ENCODE assay signal across 19 cellular contexts in genomic region chr18:24372279-24372678, GRCh38. TPM values are rescaled to one million over a fixed set of nuclear protein-coding genes. Genes with fewer than 3 reads are reported as not detected.
A peak's percentile ranks its signal among the peaks of the same experiment; 100 is the strongest.
DNase-seq lines count a peak whose midpoint lies in the region; ATAC-seq, FAIRE-seq and TF ChIP-seq lines count a peak whose summit lies in the region.
"Had no signal": no experiment of that assay in that cellular context is flagged by ENCODE, and none has a peak within 500 bp of the region (broad histone marks: within the 10 kb centered on the region; RNA-seq: fewer than 3 reads in every experiment).

No MANE protein-coding gene starts in this region.

- no peak overlapping the region for H3K9ac ChIP-seq in H9 (ENCODE audit: extremely low read depth, insufficient read length, low read length)
- H3K9ac ChIP-seq: GM23248 had no signal

- H2BK20ac ChIP-seq in H9 (ENCODE audit: low read depth, low read length, poor library complexity, severe bottlenecking), result no peak overlapping the region

- CTCF ChIA-PET in activated CD8-positive, alpha-beta T cell treated with anti-CD3 and anti-CD28 coated beads, Interleukin-2, amount 10 ng/mL, durations not matched to agents 7 days and 5 days (lab: Charles Lee), result interaction anchor here (1.5 kb wide), 1 partner anchor 117 kb away, joined by 3 read pairs; no protein-coding TSS in a partner anchor

- H3K36me3 Mint-ChIP-seq in GM23338 (ENCODE audit: low read depth) (peaks cover 63% of the 10 kb centered on the region), H9 (ENCODE audit: insufficient read depth in 1 of 3, low read depth in 3 of 3) (peaks cover 26 to 35% (median 31%) of the 10 kb centered on the region in 3 experiments), osteocyte (ENCODE audit: unreplicated experiment) (peaks cover 20% of the 10 kb centered on the region)
- H3K36me3 Mint-ChIP-seq in activated CD8-positive, alpha-beta T cell treated with anti-CD3 and anti-CD28 coated beads, Interleukin-2, amount 10 ng/mL, durations not matched to agents 7 days and 5 days (ENCODE audit: low read depth), result no peaks in the 10 kb centered on the region

- no peak overlapping the region for H3K14ac ChIP-seq in H9 (ENCODE audit: insufficient read depth, low read length)

- H3K27me3 ChIP-seq in GM23338 (ENCODE audit: insufficient read depth) (no peaks in the 10 kb centered on the region), H9 (ENCODE audit: insufficient read depth, low read length) (no peaks in the 10 kb centered on the region), bronchial epithelial cell (ENCODE audit: control insufficient read depth, insufficient read depth, low read length) (no peaks in the 10 kb centered on the region)

- no peaks in the 10 kb centered on the region for H3F3A ChIP-seq in GM23338 (replicated peaks; ENCODE audit: low read depth)

- no peak overlapping the region for H4K8ac ChIP-seq in H9 (replicated peaks; ENCODE audit: insufficient read length, low read depth, low read length)

- TF ChIP-seq CTCF in GM23338 (conservative IDR thresholded peaks at IDR 0.05; ENCODE audit: low read depth in 2 of 2) (no peak), H9 (conservative IDR thresholded peaks at IDR 0.05) (no peak), bronchial epithelial cell (IDR thresholded peaks at IDR 0.05; ENCODE audit: insufficient read depth, low read length, severe bottlenecking) (no peak), osteocyte (IDR thresholded peaks at IDR 0.05) (no peak)

- H3K23ac ChIP-seq in H9 (ENCODE audit: insufficient read length, low read depth, low read length), result no peak overlapping the region

- H2BK15ac ChIP-seq in H9 (ENCODE audit: low read depth, low read length), result no peak overlapping the region

- H3K36me3 ChIP-seq in GM23338 (ENCODE audit: insufficient read depth) (peaks cover 15% of the 10 kb centered on the region), bronchial epithelial cell (ENCODE audit: control insufficient read depth, insufficient read depth, low read length) (no peaks in the 10 kb centered on the region)

- no peak overlapping the region for H2AK5ac ChIP-seq in H9 (ENCODE audit: insufficient read length, low read length)

- H3K4me3 ChIP-seq in GM23338 (no peak overlapping the region), bronchial epithelial cell (ENCODE audit: low read depth, low read length) (no peak overlapping the region)
- H3K4me3 ChIP-seq: GM23248, HAP-1 had no signal

- H2AFZ ChIP-seq in GM23338, result no peak overlapping the region
- H2AFZ ChIP-seq in H9 (ENCODE audit: low read length), result no peak overlapping the region
- H2AFZ ChIP-seq: GM23248 had no signal

- H2BK5ac ChIP-seq in H9 (ENCODE audit: insufficient read length, low read length), result no peak overlapping the region

- no peaks in the 10 kb centered on the region for H3K23me2 ChIP-seq in H9 (ENCODE audit: insufficient read length, low read depth, low read length, poor library complexity, severe bottlenecking)

- H3K18ac ChIP-seq in H9 (ENCODE audit: insufficient read length, low read depth, low read length), result no peak overlapping the region

- ATAC-seq in GM23338, result peak; percentile 65
- ATAC-seq in activated CD8-positive, alpha-beta T cell treated with anti-CD3 and anti-CD28 coated beads, Interleukin-2, amount 10 ng/mL, durations not matched to agents 7 days and 5 days, result no peak
- no peak for ATAC-seq in GM18861 (IDR thresholded peaks at IDR 0.05; ENCODE audit: unreplicated experiment)

- H3K79me2 ChIP-seq in GM23338 (replicated peaks; ENCODE audit: insufficient read depth) (peaks cover 13% of the 10 kb centered on the region), H9 (ENCODE audit: insufficient read depth, low read length) (no peaks in the 10 kb centered on the region)

- no peak overlapping the region for H4K91ac ChIP-seq in H9 (ENCODE audit: insufficient read length, low read depth, low read length)

- no peak overlapping the region for H3K27ac Mint-ChIP-seq in GM23338
- peak overlapping the region in 2 of 3 experiments; percentile 9 to 42; a peak in 2 of 7 replicates for H3K27ac Mint-ChIP-seq in H9
- H3K27ac Mint-ChIP-seq in osteocyte (ENCODE audit: unreplicated experiment), result no peak overlapping the region
- H3K27ac Mint-ChIP-seq in activated CD8-positive, alpha-beta T cell treated with anti-CD3 and anti-CD28 coated beads, Interleukin-2, amount 10 ng/mL, durations not matched to agents 7 days and 5 days, result no peak overlapping the region
- H3K27ac Mint-ChIP-seq: HFFc6 had no signal

- H3T11ph ChIP-seq in H9 (ENCODE audit: low read length), result no peak overlapping the region

- H3K4me2 ChIP-seq in GM23338 (no peak overlapping the region), H9 (ENCODE audit: insufficient read depth, insufficient read length, low read length) (no peak overlapping the region)

- H3K9me3 ChIP-seq in H9 (ENCODE audit: control insufficient read depth, low read depth, low read length), result no peaks in the 10 kb centered on the region
- H3K9me3 ChIP-seq: HAP-1 had no signal

- H4K5ac ChIP-seq in H9 (ENCODE audit: insufficient read length, low read depth, low read length), result no peak overlapping the region

- H3K9me3 Mint-ChIP-seq in GM23338 (no peaks in the 10 kb centered on the region), H9 (no peaks in the 10 kb centered on the region), osteocyte (ENCODE audit: unreplicated experiment) (no peaks in the 10 kb centered on the region)
- H3K9me3 Mint-ChIP-seq in activated CD8-positive, alpha-beta T cell treated with anti-CD3 and anti-CD28 coated beads, Interleukin-2, amount 10 ng/mL, durations not matched to agents 7 days and 5 days (ENCODE audit: insufficient read depth), result no peaks in the 10 kb centered on the region
- H3K9me3 Mint-ChIP-seq: CD4-positive, alpha-beta memory T cell; HFFc6 had no signal

- H4K20me1 ChIP-seq in GM23338 (replicated peaks; ENCODE audit: insufficient read depth) (peaks cover 3% of the 10 kb centered on the region; the same call in 1 of the 2 replicates), H9 (ENCODE audit: control insufficient read depth, insufficient read depth, insufficient read length) (no peaks in the 10 kb centered on the region)

- H2BK12ac ChIP-seq in H9 (ENCODE audit: insufficient read length, low read depth, low read length), result no peak overlapping the region

- FAIRE-seq in bronchial epithelial cell (lab: Jason Lieb, UNC), result peak; percentile 83
- FAIRE-seq: G401.6, GM12892, GM19239 had no signal

- H3K27me3 Mint-ChIP-seq in GM23338 (ENCODE audit: insufficient read depth, low read depth, poor library complexity) (peaks cover 4% of the 10 kb centered on the region), H9 (ENCODE audit: low read depth) (no peaks in the 10 kb centered on the region), osteocyte (ENCODE audit: unreplicated experiment) (no peaks in the 10 kb centered on the region)
- H3K27me3 Mint-ChIP-seq in activated CD8-positive, alpha-beta T cell treated with anti-CD3 and anti-CD28 coated beads, Interleukin-2, amount 10 ng/mL, durations not matched to agents 7 days and 5 days (ENCODE audit: low read depth), result no peaks in the 10 kb centered on the region
- H3K27me3 Mint-ChIP-seq: CD4-positive, alpha-beta memory T cell had no signal

- no peak overlapping the region for H3K4ac ChIP-seq in H9 (ENCODE audit: low read depth, low read length)

- DNase-seq in GM23338 (ENCODE audit: low spot score), result no peak
- DNase-seq in H9, result no peak
- no peak for DNase-seq in bronchial epithelial cell (ENCODE audit: low read depth)
- peak; percentile 67 for DNase-seq in osteocyte (ENCODE audit: extremely low spot score, unreplicated experiment)
- DNase-seq in activated CD8-positive, alpha-beta T cell treated with anti-CD3 and anti-CD28 coated beads, Interleukin-2, amount 10 ng/mL, durations not matched to agents 7 days and 5 days, result no peak
- no peak for DNase-seq in NCI-H1048 (lab: John Stamatoyannopoulos, UW)
- DNase-seq: C1 segment of cervical spinal cord; Calu3; CD4-positive, alpha-beta memory T cell; COR-L47; DMS153; DND-41; GM23248; HFFc6 had no signal

- H3K27ac ChIP-seq in GM23338 (ENCODE audit: low read depth) (no peak overlapping the region), H9 (ENCODE audit: insufficient read length, low read depth, low read length) (no peak overlapping the region)
- H3K27ac ChIP-seq: GM23248 had no signal

- no CpG with 5 or more reads among the region's 5 CpGs for WGBS in H9 (ENCODE audit: extremely low coverage, insufficient read length, low lambda C conversion rate)

- H3K4me1 ChIP-seq in GM23338 (ENCODE audit: insufficient read depth), result peaks cover 29% of the 10 kb centered on the region
- peaks cover 5% of the 10 kb centered on the region; the same call in 1 of the 2 replicates for H3K4me1 ChIP-seq in H9 (ENCODE audit: insufficient read depth, low read length)
- H3K4me1 ChIP-seq: HAP-1 had no signal

- H3K79me1 ChIP-seq in H9 (ENCODE audit: insufficient read depth, low read depth, low read length, poor library complexity, severe bottlenecking), result peaks cover 3% of the 10 kb centered on the region

- H3K56ac ChIP-seq in H9 (ENCODE audit: insufficient read length, low read depth, low read length), result no peak overlapping the region

- no peak overlapping the region for H2BK120ac ChIP-seq in H9 (ENCODE audit: low read depth, low read length, poor library complexity, severe bottlenecking)

- H3K9me2 ChIP-seq in GM23338 (ENCODE audit: insufficient read depth), result no peaks in the 10 kb centered on the region

- POLR2A ChIA-PET in activated CD8-positive, alpha-beta T cell treated with anti-CD3 and anti-CD28 coated beads, Interleukin-2, amount 10 ng/mL, durations not matched to agents 7 days and 5 days (lab: Charles Lee), result no interaction called here

- H3K4me1 Mint-ChIP-seq in GM23338, result peaks cover 44% of the 10 kb centered on the region
- peaks cover 27 to 32% of the 10 kb centered on the region in 2 experiments for H3K4me1 Mint-ChIP-seq in H9
- H3K4me1 Mint-ChIP-seq in osteocyte (ENCODE audit: unreplicated experiment), result peaks cover 16% of the 10 kb centered on the region
- H3K4me1 Mint-ChIP-seq in activated CD8-positive, alpha-beta T cell treated with anti-CD3 and anti-CD28 coated beads, Interleukin-2, amount 10 ng/mL, durations not matched to agents 7 days and 5 days (ENCODE audit: low read depth), result peaks cover 12% of the 10 kb centered on the region

- H3K4me3 Mint-ChIP-seq in GM23338 (no peak overlapping the region), H9 (no peak overlapping the region), osteocyte (ENCODE audit: unreplicated experiment) (no peak overlapping the region)
- H3K4me3 Mint-ChIP-seq in activated CD8-positive, alpha-beta T cell treated with anti-CD3 and anti-CD28 coated beads, Interleukin-2, amount 10 ng/mL, durations not matched to agents 7 days and 5 days, result no peak overlapping the region
- H3K4me3 Mint-ChIP-seq: CD4-positive, alpha-beta memory T cell; HFFc6 had no signal

RNA-seq across cellular contexts. Expression of gene OSBPL1A, which starts 25.3 kb away (rescaled TPM):
- total RNA-seq in GM23338 (2014; rRNA removed; shearing (Covaris generic)), result 64.8 and 71.4 TPM in 2 replicates
- 55.6 and 67.5 TPM in 2 replicates for polyA plus RNA-seq in GM23338 (2016; fragmentation: Nextera tagmentation; extraction: Ambion mirVana)
- total RNA-seq in H9 (2021) (32.0 and 33.9 TPM in 2 replicates), bronchial epithelial cell (22.6 and 23.8 TPM in 2 replicates), osteocyte (29.7 and 29.8 TPM in 2 replicates)
- under 1 TPM; 0.58 to 0.99 TPM for total RNA-seq in activated CD8-positive, alpha-beta T cell treated with anti-CD3 and anti-CD28 coated beads, Interleukin-2, amount 10 ng/mL, durations not matched to agents 7 days and 5 days

RNA-seq across cellular contexts. Expression of gene IMPACT, which starts 54.2 kb away (rescaled TPM):
- 42.1 and 46.6 TPM in 2 replicates for total RNA-seq in GM23338 (2014; rRNA removed; shearing (Covaris generic))
- 43.8 and 47.6 TPM in 2 replicates for polyA plus RNA-seq in GM23338 (2016; fragmentation: Nextera tagmentation; extraction: Ambion mirVana)
- 41.9 and 44.3 TPM in 2 replicates for total RNA-seq in H9 (2021)
- 24.1 and 24.5 TPM in 2 replicates for total RNA-seq in bronchial epithelial cell
- total RNA-seq in osteocyte, result 53.0 and 58.3 TPM in 2 replicates
- total RNA-seq in activated CD8-positive, alpha-beta T cell treated with anti-CD3 and anti-CD28 coated beads, Interleukin-2, amount 10 ng/mL, durations not matched to agents 7 days and 5 days, result 1 to 10 TPM; 7.0 to 8.7 TPM

Comparison
In these comparisons a context has a peak if more than half of its experiments do, and no peak if none do; other contexts are left out.
1. H3K27ac Mint-ChIP-seq: peak in H9 (2 of 3); none in GM23338 (single experiment), osteocyte (single experiment) and activated CD8-positive, alpha-beta T cell treated with anti-CD3 and anti-CD28 coated beads, Interleukin-2, amount 10 ng/mL, durations not matched to agents 7 days and 5 days (single experiment).
2. RNA of gene OSBPL1A, which starts 25.3 kb away (total RNA-seq): 64.8 to 71.4 TPM in GM23338, 32.0 to 33.9 TPM in H9, 29.7 to 29.8 TPM in osteocyte and 22.6 to 23.8 TPM in bronchial epithelial cell; 0.58 to 0.99 TPM in activated CD8-positive, alpha-beta T cell treated with anti-CD3 and anti-CD28 coated beads, Interleukin-2, amount 10 ng/mL, durations not matched to agents 7 days and 5 days; every median in the first group is over 10 times any median in the second.